In the genomic region with DNA sequence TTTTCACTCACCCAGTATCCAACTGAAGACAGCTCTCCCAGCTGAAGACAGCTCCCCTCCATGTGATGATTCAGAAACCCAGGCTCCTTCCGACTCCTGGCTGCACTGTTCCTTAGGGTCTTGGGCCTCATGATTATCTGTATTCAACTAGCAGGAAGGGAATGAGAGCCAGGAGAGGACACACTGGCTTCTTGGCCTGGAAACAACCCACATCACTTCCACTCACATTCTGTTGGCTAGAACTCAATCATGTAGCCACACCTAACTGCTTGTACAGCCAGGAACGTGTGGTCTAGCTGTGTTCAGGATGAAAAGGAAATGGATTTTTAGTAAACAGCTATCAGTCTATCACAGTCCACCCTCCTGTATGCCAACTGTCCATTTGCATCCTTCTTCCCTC, we compare ENCODE assay signal across 17 cellular contexts. TPM values are rescaled to one million over a fixed set of nuclear protein-coding genes. Genes with fewer than 3 reads are reported as not detected.
DNase-seq lines count a peak whose midpoint lies in the region; ATAC-seq and TF ChIP-seq lines count a peak whose summit lies in the region.
"Had no signal": no experiment of that assay in that cellular context is flagged by ENCODE, and none has a peak within 500 bp of the region (broad histone marks: within the 10 kb centered on the region; RNA-seq: fewer than 3 reads in every experiment).

No MANE protein-coding gene starts in this region.

- TF ChIP-seq CTCF in heart left ventricle (IDR thresholded peaks at IDR 0.05) (no peak), left ventricle myocardium inferior (IDR thresholded peaks at IDR 0.05; ENCODE audit: borderline replicate concordance) (no peak), fibroblast of mammary gland (conservative IDR thresholded peaks at IDR 0.05; ENCODE audit: control insufficient read depth, insufficient read depth, low read depth, low read length) (no peak)

- intact Hi-C loops in heart left ventricle (cut with DNase I) (no loop called here), left ventricle myocardium inferior (cut with micrococcal nuclease) (no loop called here)

- H3K9me3 ChIP-seq in heart left ventricle (peaks cover 0 to 11% (median 0%) of the 10 kb centered on the region in 12 donors), left ventricle myocardium inferior (replicated peaks) (peaks cover 5% of the 10 kb centered on the region)
- H3K9me3 ChIP-seq: Peyer's patch had no signal

- H3K4me1 ChIP-seq in heart left ventricle (peaks cover 0 to 7% (median 0%) of the 10 kb centered on the region in 12 donors), left ventricle myocardium inferior (peaks cover 9% of the 10 kb centered on the region)

- TF ChIP-seq POLR2A in heart left ventricle (IDR thresholded peaks at IDR 0.05) = no peak

- no peaks in the 10 kb centered on the region for H3K36me3 ChIP-seq in heart left ventricle
- H3K36me3 ChIP-seq in left ventricle myocardium inferior = no peaks in the 10 kb centered on the region
- H3K36me3 ChIP-seq: BLaER1 treated with 17β-estradiol and CSF1 and Interleukin-3, amounts not matched to agents 10 nM and 100 nM; Peyer's patch had no signal

- H3K4me3 ChIP-seq in heart left ventricle = no peak overlapping the region
- H3K4me3 ChIP-seq in left ventricle myocardium inferior = no peak overlapping the region
- H3K4me3 ChIP-seq in fibroblast of mammary gland (ENCODE audit: control insufficient read depth, low read depth, low read length) = no peak overlapping the region
- H3K4me3 ChIP-seq: BLaER1 treated with 17β-estradiol and CSF1 and Interleukin-3, amounts not matched to agents 10 nM and 100 nM; Peyer's patch had no signal

- ATAC-seq in heart left ventricle = peak in 3 of 4 donors; percentile 41 to 62 (median 48)
- ATAC-seq in HG03039 (IDR thresholded peaks at IDR 0.05; ENCODE audit: unreplicated experiment) = no peak
- no peak for ATAC-seq in HG02938 (IDR thresholded peaks at IDR 0.05; ENCODE audit: unreplicated experiment)

- H3K27ac ChIP-seq in heart left ventricle = no peak overlapping the region
- no peak overlapping the region for H3K27ac ChIP-seq in left ventricle myocardium inferior (replicated peaks)
- H3K27ac ChIP-seq: BLaER1 treated with 17β-estradiol and CSF1 and Interleukin-3, amounts not matched to agents 10 nM and 100 nM; Peyer's patch had no signal

- 25 to 45% (median 32%) methylated on average over 2 of the region's 2 CpGs for WGBS in heart left ventricle, 4 donors

- H3K27me3 ChIP-seq in heart left ventricle (no peaks in the 10 kb centered on the region), left ventricle myocardium inferior (ENCODE audit: low read depth) (no peaks in the 10 kb centered on the region)
- H3K27me3 ChIP-seq: BLaER1 treated with 17β-estradiol and CSF1 and Interleukin-3, amounts not matched to agents 10 nM and 100 nM; Peyer's patch had no signal

- DNase-seq in heart left ventricle (no peak), left ventricle myocardium inferior (no peak), fibroblast of mammary gland (ENCODE audit: low read depth) (peak; percentile 57), lung microvascular endothelial cell (ENCODE audit: low read depth in 2 of 2) (peak; percentile 21 to 84), cortex of kidney (lab: John Stamatoyannopoulos, UW) (no peak)
- DNase-seq in activated CD4-positive, alpha-beta T cell treated with anti-CD3 and anti-CD28 coated beads for 1 hour = no peak
- DNase-seq: DMS 273 treated with DMSO at 0.1 percent for 48 hours, GOT3, HFFc6, KG1, NCI-H1048, NCI-H146, NCI-H748 treated with DMSO at 0.1 percent for 48 hours, Peyer's patch had no signal

RNA-seq across cellular contexts. Expression of a gene that starts 30.4 kb away (rescaled TPM):
- total RNA-seq in heart left ventricle (10 to 100 TPM; 30.5 to 77.0 (median 48.9) TPM), left ventricle myocardium inferior (35.7 TPM), lung microvascular endothelial cell (123 and 136 TPM in 2 replicates)
- polyA plus RNA-seq in heart left ventricle = 10 to 100 TPM; 14.5 to 42.5 TPM

RNA-seq across cellular contexts. Expression of a gene that starts 54.0 kb away (rescaled TPM):
- total RNA-seq in heart left ventricle = 100 to 1,000 TPM in 5 of 9 donors, 10 to 100 TPM in 4; 47.9 to 659 (median 103) TPM
- 10 to 100 TPM; 28.8 to 51.8 TPM for polyA plus RNA-seq in heart left ventricle
- 113 TPM for total RNA-seq in left ventricle myocardium inferior
- total RNA-seq in lung microvascular endothelial cell = 226 and 317 TPM in 2 replicates

Comparison
In these comparisons a context has a peak if more than half of its experiments do, and no peak if none do; other contexts are left out.
1. ATAC-seq: peak in heart left ventricle (3 of 4); none in HG03039 (single experiment) and HG02938 (single experiment).
2. DNase-seq: peak in fibroblast of mammary gland (single experiment) and lung microvascular endothelial cell (2 of 2); none in heart left ventricle (0 of 5), left ventricle myocardium inferior (single experiment), cortex of kidney (single experiment) and activated CD4-positive, alpha-beta T cell treated with anti-CD3 and anti-CD28 coated beads for 1 hour (single experiment).